Comparison of ENCODE assay signal across 9 cellular contexts in the genomic region with DNA sequence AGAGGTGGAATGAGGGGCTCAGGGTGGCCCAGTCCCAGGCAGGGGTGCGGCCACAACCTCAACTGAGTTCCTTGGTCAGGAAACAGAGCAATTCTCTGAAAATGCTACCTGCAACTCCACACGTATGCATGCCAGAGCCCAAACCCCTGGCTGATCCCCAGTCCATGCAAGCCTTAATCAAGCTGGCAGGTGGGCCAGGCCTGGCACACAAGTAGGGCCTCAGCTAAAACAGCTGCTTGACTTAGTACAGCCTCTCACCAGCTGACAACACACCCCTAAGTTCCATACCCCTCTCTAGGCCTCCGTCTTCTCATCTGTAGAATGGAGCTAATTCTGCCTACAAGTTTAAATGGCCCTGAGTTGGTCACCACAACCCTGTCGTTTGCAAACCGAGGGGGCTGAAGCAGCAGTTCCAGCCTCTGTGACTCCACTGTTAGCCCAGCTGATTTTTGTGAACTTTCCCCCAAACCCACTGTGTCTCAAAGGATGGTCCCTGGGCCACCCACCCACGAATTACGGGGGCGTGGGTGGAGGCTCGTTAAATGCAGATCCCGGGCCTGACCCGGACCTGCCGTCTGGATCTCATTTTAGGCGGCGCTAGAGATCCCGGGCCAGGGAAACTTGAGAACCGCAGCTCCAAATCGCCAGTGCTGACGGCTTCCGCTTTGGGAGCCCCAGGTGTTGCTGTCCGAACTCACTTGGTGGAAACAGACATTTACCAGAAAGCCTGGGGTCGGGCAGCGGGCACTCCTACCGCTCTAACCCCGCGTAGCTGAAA. TPM values are rescaled to one million over a fixed set of nuclear protein-coding genes. Genes with fewer than 3 reads are reported as not detected.
DNase-seq lines count a peak whose midpoint lies in the region; ATAC-seq and TF ChIP-seq lines count a peak whose summit lies in the region.
"Had no signal": no experiment of that assay in that cellular context is flagged by ENCODE, and none has a peak within 500 bp of the region (broad histone marks: within the 10 kb centered on the region; RNA-seq: fewer than 3 reads in every experiment).

No MANE protein-coding gene starts in this region.

- peak; percentile 29 for DNase-seq in NCI-H146 (lab: John Stamatoyannopoulos, UW)
- DNase-seq in NCI-H146 treated with DMSO at 0.1 percent for 48 hours (lab: John Stamatoyannopoulos, UW; ENCODE audit: unreplicated experiment): no peak
- peak; percentile 35 for DNase-seq in fibroblast of peridontal ligament (ENCODE audit: extremely low read depth)
- peak; percentile 24 for DNase-seq in myocyte (ENCODE audit: low read depth)
- DNase-seq in activated effector memory CD4-positive, alpha-beta T cell treated with anti-CD3 and anti-CD28 coated beads, Interleukin-2, amount 50 U/mL, for 16 hours: no peak
- no peak for DNase-seq in NCI-H1417 treated with DMSO at 0.1 percent for 48 hours (lab: John Stamatoyannopoulos, UW)
- DNase-seq: DND-41 had no signal

- ATAC-seq in HG02763 (IDR thresholded peaks at IDR 0.05; ENCODE audit: unreplicated experiment): peak; percentile 16

- peak; percentile 65 for TF ChIP-seq CTCF in VCaP (conservative IDR thresholded peaks at IDR 0.05)

- peak overlapping the region; percentile 94 for H3K27ac ChIP-seq in VCaP

RNA-seq across cellular contexts. Expression of a gene that starts 0.9 kb away (rescaled TPM):
- 0.05 and 2.4 TPM in 2 replicates for total RNA-seq in myocyte
- polyA plus RNA-seq in myocyte (2012): 0.05 TPM

RNA-seq across cellular contexts. Expression of a gene that starts 1.1 kb away (rescaled TPM):
- total RNA-seq in myocyte: not detected in 2 replicates
- 1.6 TPM for polyA plus RNA-seq in myocyte (2012)

RNA-seq across cellular contexts. Expression of a gene that starts 36.7 kb away (rescaled TPM):
- 26.4 and 35.0 TPM in 2 replicates for total RNA-seq in myocyte
- 25.5 TPM for polyA plus RNA-seq in myocyte (2012)

RNA-seq across cellular contexts. Expression of a gene that starts 46.4 kb away (rescaled TPM):
- total RNA-seq in myocyte: 37.1 and 70.8 TPM in 2 replicates
- 59.2 TPM for polyA plus RNA-seq in myocyte (2012)

Comparison
In these comparisons a context has a peak if more than half of its experiments do, and no peak if none do; other contexts are left out.
1. DNase-seq: peak in NCI-H146 (single experiment), fibroblast of peridontal ligament (single experiment) and myocyte (single experiment); none in NCI-H146 treated with DMSO at 0.1 percent for 48 hours (single experiment), activated effector memory CD4-positive, alpha-beta T cell treated with anti-CD3 and anti-CD28 coated beads, Interleukin-2, amount 50 U/mL, for 16 hours (single experiment) and NCI-H1417 treated with DMSO at 0.1 percent for 48 hours (single experiment).